ENCODE assay signal across 19 cellular contexts in the genomic region with DNA sequence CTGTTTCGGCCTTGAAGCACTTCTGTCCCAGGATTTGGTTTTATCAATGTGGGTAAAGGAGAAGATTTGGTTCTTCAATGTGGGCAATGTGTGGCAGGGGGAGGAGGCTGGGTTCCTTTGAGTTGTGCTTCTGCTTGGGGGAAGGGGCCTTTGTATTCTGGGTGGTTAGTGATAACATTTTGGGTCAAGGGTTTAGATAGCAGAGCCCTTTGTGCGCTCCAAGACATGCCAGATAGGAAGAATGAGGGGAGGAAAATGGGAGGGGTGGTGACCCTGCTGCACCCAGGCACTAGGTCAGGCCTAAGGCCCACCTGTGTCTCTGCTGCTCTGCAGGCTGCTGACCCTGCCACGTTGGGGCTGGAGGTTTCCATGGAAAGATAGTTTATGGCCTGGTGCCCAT. TPM values are rescaled to one million over a fixed set of nuclear protein-coding genes. Genes with fewer than 3 reads are reported as not detected.
DNase-seq lines count a peak whose midpoint lies in the region; ATAC-seq and TF ChIP-seq lines count a peak whose summit lies in the region.
"Had no signal": no experiment of that assay in that cellular context is flagged by ENCODE, and none has a peak within 500 bp of the region (broad histone marks: within the 10 kb centered on the region; RNA-seq: fewer than 3 reads in every experiment).

No MANE protein-coding gene starts in this region.

- peaks cover 29% of the 10 kb centered on the region for H3K4me1 Mint-ChIP-seq in neural crest cell
- peaks cover 24% of the 10 kb centered on the region for H3K4me1 Mint-ChIP-seq in type B pancreatic cell (ENCODE audit: unreplicated experiment)
- H3K4me1 Mint-ChIP-seq: B cell; CD4-positive, CD25-positive, alpha-beta regulatory T cell had no signal

- H3K4me1 ChIP-seq in SK-N-SH (ENCODE audit: control insufficient read depth in 1 of 2, insufficient read depth in 2 of 2, low read depth in 1 of 2, low read length in 1 of 2), result peaks cover 0 to 39% of the 10 kb centered on the region in 2 experiments; a peak in 1 of 4 replicates
- peaks cover 7% of the 10 kb centered on the region for H3K4me1 ChIP-seq in left ventricle myocardium inferior
- H3K4me1 ChIP-seq: Caco-2 had no signal

- H3K27me3 Mint-ChIP-seq in neural crest cell (ENCODE audit: low read depth) (no peaks in the 10 kb centered on the region), type B pancreatic cell (no peaks in the 10 kb centered on the region)
- H3K27me3 Mint-ChIP-seq: B cell had no signal

- no peaks in the 10 kb centered on the region for H3K9me2 ChIP-seq in SK-N-SH

- intact Hi-C loops in left ventricle myocardium superior (cut with micrococcal nuclease) (no loop called here), left ventricle myocardium inferior (cut with micrococcal nuclease) (no loop called here)

- H3K9me3 Mint-ChIP-seq in neural crest cell (no peaks in the 10 kb centered on the region), type B pancreatic cell (no peaks in the 10 kb centered on the region)
- H3K9me3 Mint-ChIP-seq: CD4-positive, CD25-positive, alpha-beta regulatory T cell; CD8-positive, alpha-beta T cell had no signal

- H3K27ac ChIP-seq in SK-N-SH (ENCODE audit: low read depth in 2 of 2, low read length in 1 of 2) (no peak overlapping the region), left ventricle myocardium inferior (replicated peaks) (no peak overlapping the region)
- H3K27ac ChIP-seq: 22Rv1, BLaER1, C4-2B had no signal

- H3K36me3 Mint-ChIP-seq in neural crest cell (ENCODE audit: low read depth) (peaks cover 7% of the 10 kb centered on the region), type B pancreatic cell (no peaks in the 10 kb centered on the region)
- H3K36me3 Mint-ChIP-seq: CD4-positive, CD25-positive, alpha-beta regulatory T cell had no signal

- H3K27me3 ChIP-seq in SK-N-SH (ENCODE audit: insufficient read depth) (no peaks in the 10 kb centered on the region), left ventricle myocardium inferior (ENCODE audit: low read depth) (no peaks in the 10 kb centered on the region)
- H3K27me3 ChIP-seq: BLaER1 had no signal

- no peaks in the 10 kb centered on the region for H3K79me2 ChIP-seq in SK-N-SH (ENCODE audit: insufficient read depth)

- DNase-seq in SK-N-SH, result peak; percentile 13
- peak; percentile 0 for DNase-seq in left ventricle myocardium superior
- no peak for DNase-seq in left ventricle myocardium inferior
- DNase-seq in neural crest cell (ENCODE audit: low read depth, low spot score), result no peak
- no peak for DNase-seq in type B pancreatic cell (ENCODE audit: extremely low spot score, unreplicated experiment)
- DNase-seq: Caco-2; CD4-positive, CD25-positive, alpha-beta regulatory T cell; CD8-positive, alpha-beta T cell; DMS153; DND-41; GOT3; H7; HCEC 1CT had no signal

- H3K4me3 ChIP-seq in SK-N-SH (ENCODE audit: low read depth in 2 of 2, low read length in 1 of 2), result no peak overlapping the region
- H3K4me3 ChIP-seq in left ventricle myocardium inferior, result no peak overlapping the region
- H3K4me3 ChIP-seq: BLaER1 had no signal

- H3K9me3 ChIP-seq in SK-N-SH (no peaks in the 10 kb centered on the region), left ventricle myocardium inferior (replicated peaks) (no peaks in the 10 kb centered on the region)
- H3K9me3 ChIP-seq: BLaER1, Caco-2 had no signal

- TF ChIP-seq EP300 in SK-N-SH (IDR thresholded peaks at IDR 0.05; ENCODE audit: borderline replicate concordance in 1 of 2, low read depth in 1 of 2, low read length in 1 of 2), result no peak

- H2AFZ ChIP-seq in SK-N-SH (ENCODE audit: low read depth), result no peak overlapping the region

- H3F3A ChIP-seq in SK-N-SH (replicated peaks; ENCODE audit: insufficient read depth), result no peaks in the 10 kb centered on the region

- H3K4me3 Mint-ChIP-seq in neural crest cell (no peak overlapping the region), type B pancreatic cell (no peak overlapping the region)
- H3K4me3 Mint-ChIP-seq: B cell; CD4-positive, CD25-positive, alpha-beta regulatory T cell; CD8-positive, alpha-beta T cell had no signal

- no peak overlapping the region for H3K9ac ChIP-seq in SK-N-SH
- H3K9ac ChIP-seq: BLaER1 had no signal

- CTCF ChIA-PET in SK-N-SH (lab: Yijun Ruan, JAX), result interaction anchor here (1.5 kb wide), 1 partner anchor 96 kb away, joined by 8 read pairs; no protein-coding TSS in a partner anchor

- TF ChIP-seq CTCF in SK-N-SH (IDR thresholded peaks at IDR 0.05), result no peak
- no peak for TF ChIP-seq CTCF in left ventricle myocardium inferior (IDR thresholded peaks at IDR 0.05; ENCODE audit: borderline replicate concordance)
- no peak for TF ChIP-seq CTCF in neural crest cell (conservative IDR thresholded peaks at IDR 0.05)
- no peak for TF ChIP-seq CTCF in type B pancreatic cell (conservative IDR thresholded peaks at IDR 0.05)

- H3K4me2 ChIP-seq in SK-N-SH, result no peak overlapping the region
- H3K4me2 ChIP-seq: BLaER1 had no signal

- TF ChIP-seq RAD21 in SK-N-SH (IDR thresholded peaks at IDR 0.05; ENCODE audit: low read length), result no peak

- H3K27ac Mint-ChIP-seq in neural crest cell (ENCODE audit: unreplicated experiment) (peak overlapping the region; percentile 48), type B pancreatic cell (no peak overlapping the region)
- H3K27ac Mint-ChIP-seq: B cell; CD8-positive, alpha-beta T cell had no signal

- POLR2A ChIA-PET in SK-N-SH (lab: Yijun Ruan, JAX), result no interaction called here

- H4K20me1 ChIP-seq in SK-N-SH (ENCODE audit: insufficient read depth), result no peaks in the 10 kb centered on the region
- H4K20me1 ChIP-seq: BLaER1 had no signal

- no peaks in the 10 kb centered on the region for H3K36me3 ChIP-seq in SK-N-SH (replicated peaks in 1 of 2; ENCODE audit: control insufficient read depth in 1 of 2, insufficient read depth in 2 of 2, low read length in 1 of 2)
- no peaks in the 10 kb centered on the region for H3K36me3 ChIP-seq in left ventricle myocardium inferior

- WGBS in SK-N-SH (ENCODE audit: low lambda C conversion rate), result 65% methylated on average over 3 of the region's 3 CpGs

- ATAC-seq in SK-N-SH treated with all-trans-retinoic acid at 6 μM for 48 hours, result no peak
- no peak for ATAC-seq in left ventricle myocardium superior
- no peak for ATAC-seq in HG03108 (IDR thresholded peaks at IDR 0.05; ENCODE audit: unreplicated experiment)
- ATAC-seq: CD8-positive, alpha-beta T cell had no signal

TF ChIP-seq in SK-N-SH, 30 proteins besides CTCF, POLR2A, EP300 and RAD21 (continues in another document):
- TF ChIP-seq FOSL2 (IDR thresholded peaks at IDR 0.05; ENCODE audit: borderline replicate concordance, low read depth), result no peak
- no peak for TF ChIP-seq TEAD4 (IDR thresholded peaks at IDR 0.05; ENCODE audit: borderline replicate concordance, insufficient read depth)
- TF ChIP-seq, protein P1, sequence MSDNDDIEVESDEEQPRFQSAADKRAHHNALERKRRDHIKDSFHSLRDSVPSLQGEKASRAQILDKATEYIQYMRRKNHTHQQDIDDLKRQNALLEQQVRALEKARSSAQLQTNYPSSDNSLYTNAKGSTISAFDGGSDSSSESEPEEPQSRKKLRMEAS (IDR thresholded peaks at IDR 0.05; ENCODE audit: low read depth), result no peak
- no peak for TF ChIP-seq RFX5 (IDR thresholded peaks at IDR 0.05; ENCODE audit: low read length)
- TF ChIP-seq EZH2phosphoT487 (IDR thresholded peaks at IDR 0.05; ENCODE audit: borderline replicate concordance, low read depth), result no peak
- TF ChIP-seq FOXJ3 (CRISPR knock-in tag; IDR thresholded peaks at IDR 0.05), result no peak
- no peak for TF ChIP-seq FOXM1 (IDR thresholded peaks at IDR 0.05; ENCODE audit: low read depth)

TF ChIP-seq in SK-N-SH treated with all-trans-retinoic acid at 6 μM for 48 hours, 23 proteins besides CTCF, POLR2A, EP300 and RAD21:
- TF ChIP-seq ZNF70 (CRISPR knock-in tag; IDR thresholded peaks at IDR 0.05) (no peak), RARB (CRISPR knock-in tag; IDR thresholded peaks at IDR 0.05) (no peak), ZFP3 (CRISPR knock-in tag; IDR thresholded peaks at IDR 0.05) (no peak), TOX (CRISPR knock-in tag; IDR thresholded peaks at IDR 0.05; ENCODE audit: borderline replicate concordance) (no peak), ZNF8 (CRISPR knock-in tag; IDR thresholded peaks at IDR 0.05) (no peak), OSR1 (CRISPR knock-in tag; IDR thresholded peaks at IDR 0.05) (no peak), ZNF565 (CRISPR knock-in tag; conservative IDR thresholded peaks at IDR 0.05; ENCODE audit: low read depth) (no peak), BACH2 (CRISPR knock-in tag; IDR thresholded peaks at IDR 0.05; ENCODE audit: borderline replicate concordance) (no peak)
- TF ChIP-seq, protein P2, sequence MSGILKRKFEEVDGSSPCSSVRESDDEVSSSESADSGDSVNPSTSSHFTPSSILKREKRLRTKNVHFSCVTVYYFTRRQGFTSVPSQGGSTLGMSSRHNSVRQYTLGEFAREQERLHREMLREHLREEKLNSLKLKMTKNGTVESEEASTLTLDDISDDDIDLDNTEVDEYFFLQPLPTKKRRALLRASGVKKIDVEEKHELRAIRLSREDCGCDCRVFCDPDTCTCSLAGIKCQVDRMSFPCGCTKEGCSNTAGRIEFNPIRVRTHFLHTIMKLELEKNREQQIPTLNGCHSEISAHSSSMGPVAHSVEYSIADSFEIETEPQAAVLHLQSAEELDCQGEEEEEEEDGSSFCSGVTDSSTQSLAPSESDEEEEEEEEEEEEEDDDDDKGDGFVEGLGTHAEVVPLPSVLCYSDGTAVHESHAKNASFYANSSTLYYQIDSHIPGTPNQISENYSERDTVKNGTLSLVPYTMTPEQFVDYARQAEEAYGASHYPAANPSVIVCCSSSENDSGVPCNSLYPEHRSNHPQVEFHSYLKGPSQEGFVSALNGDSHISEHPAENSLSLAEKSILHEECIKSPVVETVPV (CRISPR knock-in tag; IDR thresholded peaks at IDR 0.05), result no peak

RNA-seq across cellular contexts. Expression of a gene that starts 40.0 kb away (rescaled TPM):
- 23.7 and 28.3 TPM in 2 replicates for polyA plus RNA-seq in SK-N-SH (2012; rRNA removed)
- 16.3 and 24.6 TPM in 2 replicates for polyA plus RNA-seq in SK-N-SH (2012; cell fraction: cytosol; rRNA removed)
- 15.8 and 17.1 TPM in 2 replicates for polyA plus RNA-seq in SK-N-SH (2012; cell fraction: nucleus; rRNA removed)
- total RNA-seq in left ventricle myocardium superior, result 51.4 TPM
- 34.0 TPM for total RNA-seq in left ventricle myocardium inferior
- total RNA-seq in neural crest cell, result 31.0 and 33.4 TPM in 2 replicates
- total RNA-seq in type B pancreatic cell (ENCODE audit: low replicate concordance), result 24.7 and 78.8 TPM in 2 replicates

Comparison
In these comparisons a context has a peak if more than half of its experiments do, and no peak if none do; other contexts are left out.
1. DNase-seq: peak in SK-N-SH (single experiment) and left ventricle myocardium superior (single experiment); none in left ventricle myocardium inferior (single experiment), neural crest cell (single experiment) and type B pancreatic cell (single experiment).